19 cellular contexts compared by ENCODE assay signal in the genomic region with DNA sequence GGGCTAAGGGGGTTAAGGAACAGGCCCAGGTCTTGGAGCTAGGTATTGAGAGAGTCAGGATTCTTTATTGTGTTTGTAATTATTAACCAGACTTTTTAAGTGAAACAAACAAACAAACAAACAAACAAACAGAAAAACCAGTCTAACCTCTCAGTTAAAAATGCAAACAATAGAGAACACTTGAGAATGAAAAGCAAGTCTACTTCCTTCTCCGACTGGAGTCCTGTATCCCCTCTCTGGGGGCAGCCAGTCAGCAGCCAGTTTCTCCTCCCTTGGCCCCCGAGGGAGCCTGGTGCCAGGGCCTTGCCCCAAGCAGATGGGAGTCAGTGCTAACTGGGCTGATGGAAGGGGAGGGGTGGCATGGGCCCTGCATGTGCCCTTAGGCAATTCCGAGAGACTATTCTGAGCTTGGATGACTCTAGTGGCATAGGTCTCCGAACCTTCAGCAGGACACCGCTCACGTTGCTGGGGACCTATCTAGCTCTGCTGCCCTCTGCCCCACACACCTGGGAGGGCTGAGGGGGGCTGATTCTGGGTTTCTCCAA.
"Had no signal": no experiment of that assay in that cellular context is flagged by ENCODE, and none has a peak within 500 bp of the region (broad histone marks: within the 10 kb centered on the region; RNA-seq: fewer than 3 reads in every experiment).

No MANE protein-coding gene starts in this region.

- H3K27ac ChIP-seq: gastroesophageal sphincter, heart left ventricle, left lung, neural progenitor cell, prostate gland, right atrium auricular region had no signal

- ATAC-seq: activated CD8-positive, alpha-beta T cell treated with anti-CD3 and anti-CD28 coated beads for 36 hours; activated T-helper 17 cell treated with anti-CD3 and anti-CD28 coated beads, Interleukin-2, amount 50 U/mL, for 72 hours; esophagus mucosa; gastroesophageal sphincter; heart left ventricle; left lung had no signal

- H3K27me3 ChIP-seq: right atrium auricular region had no signal

- H3K4me3 ChIP-seq: gastroesophageal sphincter, heart left ventricle, left lung, neural progenitor cell, prostate gland, right atrium auricular region had no signal

- DNase-seq: activated CD4-positive, alpha-beta T cell treated with anti-CD3 and anti-CD28 coated beads for 48 hours; activated CD4-positive, CD25-positive, alpha-beta regulatory T cell; activated CD8-positive, alpha-beta T cell treated with anti-CD3 and anti-CD28 coated beads for 36 hours; activated naive CD4-positive, alpha-beta T cell; activated naive CD8-positive, alpha-beta T cell treated with anti-CD3 and anti-CD28 coated beads for 36 hours; activated T-cell treated with anti-CD3 and anti-CD28 coated beads, Interleukin-2, amount 50 U/mL, for 1 hour; amniotic stem cell; effector CD8-positive, alpha-beta T cell; heart left ventricle; kidney; left lung; stimulated activated CD4-positive, alpha-beta T cell treated with anti-CD3 and anti-CD28 coated beads, Interleukin-2, amount 100 ng/mL, for 24 hours; stimulated activated naive CD4-positive, alpha-beta T cell treated with Interleukin-2 at 50 U/mL for 16 hours had no signal

- H3K36me3 ChIP-seq: gastroesophageal sphincter, heart left ventricle, left lung, neural progenitor cell, prostate gland, right atrium auricular region had no signal

- H3K4me1 ChIP-seq: gastroesophageal sphincter, heart left ventricle, left lung, prostate gland, right atrium auricular region had no signal

- H3K9me3 ChIP-seq: gastroesophageal sphincter, heart left ventricle, left lung, prostate gland, right atrium auricular region had no signal
